25 cellular contexts compared by ENCODE assay signal in the genomic region with DNA sequence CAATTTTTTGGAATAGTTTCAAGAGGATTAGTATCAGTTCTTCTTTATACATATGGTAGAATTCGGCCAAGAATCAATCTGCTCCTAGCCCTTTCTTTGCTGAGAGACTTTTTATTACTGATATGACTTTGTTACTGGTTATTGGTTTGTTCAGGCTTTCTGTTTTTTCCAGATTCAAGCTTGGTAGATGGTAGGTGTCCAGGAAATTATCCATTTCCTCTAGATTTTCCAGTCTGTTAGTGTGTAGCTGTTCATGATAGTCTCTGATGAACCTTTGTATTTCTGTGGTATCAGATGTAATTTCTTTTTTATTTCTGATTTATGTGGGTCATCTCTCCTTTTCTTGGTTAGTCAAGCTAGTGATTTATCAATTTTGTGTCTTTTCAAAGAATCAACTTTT.
"Had no signal": no experiment of that assay in that cellular context is flagged by ENCODE, and none has a peak within 500 bp of the region (broad histone marks: within the 10 kb centered on the region; RNA-seq: fewer than 3 reads in every experiment).

No MANE protein-coding gene starts in this region.

- H3K27ac ChIP-seq: colonic mucosa, coronary artery, dorsolateral prefrontal cortex, epithelial cell of prostate, esophagus muscularis mucosa, esophagus squamous epithelium, foreskin keratinocyte, gastrocnemius medialis, gastroesophageal sphincter, heart left ventricle, heart right ventricle had no signal

- H3K4me1 ChIP-seq: colonic mucosa, esophagus muscularis mucosa, esophagus squamous epithelium, foreskin keratinocyte, gastrocnemius medialis, gastroesophageal sphincter, heart left ventricle, heart right ventricle had no signal

- H3K27me3 ChIP-seq: colonic mucosa, dorsolateral prefrontal cortex, esophagus muscularis mucosa, esophagus squamous epithelium, foreskin keratinocyte, gastrocnemius medialis, gastroesophageal sphincter, heart left ventricle, heart right ventricle had no signal

- H3K4me3 Mint-ChIP-seq: dendritic cell treated with granulocyte-macrophage colony-stimulating factor and Interleukin-4, amounts not matched to agents 40 ng/mL and 50 ng/mL, for 4 days; effector memory CD8-positive, alpha-beta T cell; endodermal cell had no signal

- H3K4me3 ChIP-seq: colonic mucosa, coronary artery, dorsolateral prefrontal cortex, esophagus muscularis mucosa, esophagus squamous epithelium, gastrocnemius medialis, gastroesophageal sphincter, heart left ventricle, heart right ventricle had no signal

- H3K9me3 ChIP-seq: colonic mucosa, esophagus squamous epithelium, gastrocnemius medialis had no signal

- H3K9me3 Mint-ChIP-seq: endodermal cell had no signal

- H3K27me3 Mint-ChIP-seq: dendritic cell treated with granulocyte-macrophage colony-stimulating factor and Interleukin-4, amounts not matched to agents 40 ng/mL and 50 ng/mL, for 4 days; effector memory CD8-positive, alpha-beta T cell had no signal

- H3K27ac Mint-ChIP-seq: dendritic cell treated with granulocyte-macrophage colony-stimulating factor and Interleukin-4, amounts not matched to agents 40 ng/mL and 50 ng/mL, for 4 days; effector memory CD8-positive, alpha-beta T cell; endodermal cell had no signal

- H3K4me1 Mint-ChIP-seq: endodermal cell had no signal

- DNase-seq: colonic mucosa; cortex of kidney; dorsolateral prefrontal cortex; effector CD4-positive, alpha-beta T cell; effector CD8-positive, alpha-beta T cell; effector memory CD4-positive, alpha-beta T cell; effector memory CD8-positive, alpha-beta T cell; endodermal cell; erythroblast; esophagus squamous epithelium; foreskin fibroblast; foreskin keratinocyte; foreskin melanocyte; gastrocnemius medialis; glutamatergic neuron; head of caudate nucleus; heart left ventricle; heart right ventricle had no signal

- FAIRE-seq: colon, endometrium had no signal

- H3K36me3 ChIP-seq: colonic mucosa, esophagus muscularis mucosa, esophagus squamous epithelium, gastrocnemius medialis, gastroesophageal sphincter, heart left ventricle, heart right ventricle had no signal
